Comparison of ENCODE assay signal across 8 cellular contexts in genomic region chr13:102845630-102846260, GRCh38. TPM values are rescaled to one million over a fixed set of nuclear protein-coding genes. Genes with fewer than 3 reads are reported as not detected.
DNase-seq lines count a peak whose midpoint lies in the region; ATAC-seq and TF ChIP-seq lines count a peak whose summit lies in the region.

TSS of gene ERCC5 (plus strand) at chr13:102846032. CDS start at chr13:102846267, 235 bp downstream.

- no peaks in the 10 kb centered on the region for H3K9me3 Mint-ChIP-seq in activated T-cell treated with anti-CD3 and anti-CD28 coated beads, Interleukin-2, amount 50 U/mL, for 24 hours

- peak; percentile 84 for ATAC-seq in GM21619 (IDR thresholded peaks at IDR 0.05; ENCODE audit: unreplicated experiment)

- peaks cover 40% of the 10 kb centered on the region for H3K4me1 Mint-ChIP-seq in activated T-cell treated with anti-CD3 and anti-CD28 coated beads, Interleukin-2, amount 50 U/mL, for 24 hours (ENCODE audit: low read depth)

- H3K27me3 Mint-ChIP-seq in activated T-cell treated with anti-CD3 and anti-CD28 coated beads, Interleukin-2, amount 50 U/mL, for 24 hours, result no peaks in the 10 kb centered on the region

- TF ChIP-seq CTCF in epithelial cell of proximal tubule (conservative IDR thresholded peaks at IDR 0.05; ENCODE audit: low read depth, low read length), result no peak

- peak within 1 kb of the TSS; percentile 94 to 99 for H3K9ac ChIP-seq in mucosa of rectum (ENCODE audit: low read depth in 1 of 2, low read length in 2 of 2)

- peaks cover 49% of the 10 kb centered on the region for H3K36me3 Mint-ChIP-seq in activated T-cell treated with anti-CD3 and anti-CD28 coated beads, Interleukin-2, amount 50 U/mL, for 24 hours (ENCODE audit: low read depth)

- DNase-seq in DMS153 treated with DMSO at 0.1 percent for 48 hours (lab: John Stamatoyannopoulos, UW; ENCODE audit: unreplicated experiment) (peak; percentile 90), epithelial cell of proximal tubule (ENCODE audit: low read depth) (peak; percentile 80)
- peak; percentile 97 for DNase-seq in Jurkat, Clone E6-1 (ENCODE audit: low read depth, low spot score)
- peak; percentile 97 for DNase-seq in activated T-cell treated with anti-CD3 and anti-CD28 coated beads, Interleukin-2, amount 50 U/mL, for 24 hours
- peak; percentile 98 for DNase-seq in stimulated activated CD8-positive, alpha-beta memory T cell treated with anti-CD3 and anti-CD28 coated beads, Interleukin-4, amount 100 ng/mL, for 48 hours

- peaks cover 8% of the 10 kb centered on the region in 2 donors for H3K36me3 ChIP-seq in mucosa of rectum (ENCODE audit: control insufficient read depth in 2 of 2, insufficient read depth in 2 of 2, low read length in 2 of 2)

- H3K27me3 ChIP-seq in mucosa of rectum (ENCODE audit: control insufficient read depth in 2 of 2, insufficient read depth in 2 of 2, low read length in 2 of 2), result no peaks in the 10 kb centered on the region

- H3K9me3 ChIP-seq in mucosa of rectum (ENCODE audit: control insufficient read depth in 2 of 2, low read length in 2 of 2), result no peaks in the 10 kb centered on the region

- peak within 1 kb of the TSS; percentile 99 for H3K27ac ChIP-seq in mucosa of rectum (ENCODE audit: low read depth in 2 of 2, low read length in 2 of 2)

- peak within 1 kb of the TSS; percentile 90 for H3K4me3 Mint-ChIP-seq in activated T-cell treated with anti-CD3 and anti-CD28 coated beads, Interleukin-2, amount 50 U/mL, for 24 hours

- H3K4me3 ChIP-seq in Jurkat, Clone E6-1 (ENCODE audit: low read length), result peak within 1 kb of the TSS; percentile 97
- peak within 1 kb of the TSS; percentile 91 for H3K4me3 ChIP-seq in epithelial cell of proximal tubule (ENCODE audit: low read depth, low read length)
- H3K4me3 ChIP-seq in mucosa of rectum (ENCODE audit: low read length in 2 of 2), result peak within 1 kb of the TSS; percentile 97 to 99

- peaks cover 17% of the 10 kb centered on the region in 2 donors for H3K4me1 ChIP-seq in mucosa of rectum (ENCODE audit: control insufficient read depth in 2 of 2, insufficient read depth in 2 of 2, low read length in 2 of 2)

- peak within 1 kb of the TSS; percentile 96 for H3K27ac Mint-ChIP-seq in activated T-cell treated with anti-CD3 and anti-CD28 coated beads, Interleukin-2, amount 50 U/mL, for 24 hours

TF ChIP-seq in PFSK-1, 5 proteins besides CTCF, POLR2A, EP300 and RAD21:
- TF ChIP-seq TAF1 (IDR thresholded peaks at IDR 0.05; ENCODE audit: borderline replicate concordance, insufficient read depth, low read length), result peak; percentile 60; the same call in 1 of the 2 replicates
- TF ChIP-seq REST (IDR thresholded peaks at IDR 0.05; ENCODE audit: insufficient read depth in 1 of 2, low read depth in 2 of 2, low read length in 2 of 2), result peak in 1 of 2 experiments; percentile 24; a peak in 1 of 4 replicates
- peak; percentile 71 for TF ChIP-seq FOXP2 (optimal IDR thresholded peaks at IDR 0.05; ENCODE audit: borderline replicate concordance, extremely low read depth, extremely low read length, insufficient read depth)
- peak; percentile 73 for TF ChIP-seq POLR2AphosphoS5 (IDR thresholded peaks at IDR 0.05; ENCODE audit: low read depth, low read length)
- peak; percentile 23; the same call in 1 of the 2 replicates for TF ChIP-seq SIN3A (IDR thresholded peaks at IDR 0.05; ENCODE audit: borderline replicate concordance, insufficient read depth, low read length)

RNA-seq across cellular contexts. Expression of gene ERCC5, which starts in this region (rescaled TPM):
- polyA plus RNA-seq in Jurkat, Clone E6-1 (2012; ENCODE audit: insufficient read depth, insufficient read length), result 74.6 TPM
- 4.7 TPM for polyA plus RNA-seq in PFSK-1 (2012; ENCODE audit: insufficient read length, low read depth)
- total RNA-seq in epithelial cell of proximal tubule, result 39.4 and 43.0 TPM in 2 replicates

Comparison
In these comparisons a context has a peak if more than half of its experiments do, and no peak if none do; other contexts are left out.
1. Peak in every context shown above with its lines: DNase-seq, ATAC-seq, H3K4me3 ChIP-seq and H3K27ac ChIP-seq.